In genomic region chr6:151974061-151974617, GRCh38 we compare ENCODE assay signal across 20 cellular contexts.
DNase-seq lines count a peak whose midpoint lies in the region; ATAC-seq, FAIRE-seq and TF ChIP-seq lines count a peak whose summit lies in the region.
"Had no signal": no experiment of that assay in that cellular context is flagged by ENCODE, and none has a peak within 500 bp of the region (broad histone marks: within the 10 kb centered on the region; RNA-seq: fewer than 3 reads in every experiment).

No MANE protein-coding gene starts in this region.

- no peaks in the 10 kb centered on the region for H3K36me3 Mint-ChIP-seq in activated T-helper 17 cell treated with anti-CD3 and anti-CD28 coated beads, Interleukin-2, amount 50 U/mL, for 72 hours (ENCODE audit: low read depth)
- no peaks in the 10 kb centered on the region for H3K36me3 Mint-ChIP-seq in activated CD4-positive, alpha-beta memory T cell treated with anti-CD3 and anti-CD28 coated beads for 36 hours
- H3K36me3 Mint-ChIP-seq: CD14-positive monocyte, IgD-negative memory B cell had no signal

- peak; percentile 52 for DNase-seq in DMS53 (lab: John Stamatoyannopoulos, UW)
- DNase-seq in DMS53 treated with DMSO at 0.1 percent for 48 hours (lab: John Stamatoyannopoulos, UW; ENCODE audit: unreplicated experiment): no peak
- peak; percentile 11 for DNase-seq in bronchial epithelial cell (ENCODE audit: low read depth)
- no peak for DNase-seq in left lobe of liver (ENCODE audit: low spot score)
- no peak for DNase-seq in activated CD4-positive, alpha-beta memory T cell treated with anti-CD3 and anti-CD28 coated beads for 36 hours
- DNase-seq: CD4-positive, alpha-beta memory T cell; DMS153; DND-41; EL; GM23248 had no signal

- no peaks in the 10 kb centered on the region for H3K27me3 ChIP-seq in bronchial epithelial cell (ENCODE audit: control insufficient read depth, insufficient read depth, low read length)
- H3K27me3 ChIP-seq: BLaER1 had no signal

- peaks cover 15% of the 10 kb centered on the region for H3K27me3 Mint-ChIP-seq in activated T-helper 17 cell treated with anti-CD3 and anti-CD28 coated beads, Interleukin-2, amount 50 U/mL, for 72 hours
- H3K27me3 Mint-ChIP-seq in activated CD4-positive, alpha-beta memory T cell treated with anti-CD3 and anti-CD28 coated beads for 36 hours: no peaks in the 10 kb centered on the region

- CTCF ChIA-PET in activated CD4-positive, alpha-beta memory T cell treated with anti-CD3 and anti-CD28 coated beads for 36 hours (lab: Charles Lee): no interaction called here

- H3K4me3 ChIP-seq in bronchial epithelial cell (ENCODE audit: low read depth, low read length): no peak overlapping the region
- H3K4me3 ChIP-seq: A549, BLaER1, GM23248, HAP-1 had no signal

- POLR2A ChIA-PET in activated CD4-positive, alpha-beta memory T cell treated with anti-CD3 and anti-CD28 coated beads for 36 hours (lab: Charles Lee): no interaction called here

- intact Hi-C loops in activated CD4-positive, alpha-beta memory T cell treated with anti-CD3 and anti-CD28 coated beads for 36 hours (cut with micrococcal nuclease): no loop called here

- no peaks in the 10 kb centered on the region for H3K36me3 ChIP-seq in bronchial epithelial cell (ENCODE audit: control insufficient read depth, insufficient read depth, low read length)
- H3K36me3 ChIP-seq: BLaER1, HAP-1 had no signal

- TF ChIP-seq CTCF in bronchial epithelial cell (IDR thresholded peaks at IDR 0.05; ENCODE audit: insufficient read depth, low read length, severe bottlenecking): no peak

- no peak overlapping the region for H3K27ac Mint-ChIP-seq in activated T-helper 17 cell treated with anti-CD3 and anti-CD28 coated beads, Interleukin-2, amount 50 U/mL, for 72 hours
- no peak overlapping the region for H3K27ac Mint-ChIP-seq in activated CD4-positive, alpha-beta memory T cell treated with anti-CD3 and anti-CD28 coated beads for 36 hours
- H3K27ac Mint-ChIP-seq: CD14-positive monocyte; CD4-positive, alpha-beta memory T cell; IgD-negative memory B cell had no signal

- FAIRE-seq in bronchial epithelial cell (lab: Jason Lieb, UNC): no peak
- FAIRE-seq: A549, GM12891, GM19239, HTR-8/SVneo had no signal

- ATAC-seq in left lobe of liver: peak; percentile 57
- ATAC-seq in activated T-helper 17 cell treated with anti-CD3 and anti-CD28 coated beads, Interleukin-2, amount 50 U/mL, for 72 hours (replicated peaks): no peak
- no peak for ATAC-seq in HG03097 (IDR thresholded peaks at IDR 0.05; ENCODE audit: low FRiP score, unreplicated experiment)
- ATAC-seq: A549 had no signal

- peaks cover 3% of the 10 kb centered on the region for H3K9me3 Mint-ChIP-seq in activated T-helper 17 cell treated with anti-CD3 and anti-CD28 coated beads, Interleukin-2, amount 50 U/mL, for 72 hours
- H3K9me3 Mint-ChIP-seq in activated CD4-positive, alpha-beta memory T cell treated with anti-CD3 and anti-CD28 coated beads for 36 hours: no peaks in the 10 kb centered on the region

- H3K4me1 Mint-ChIP-seq in activated T-helper 17 cell treated with anti-CD3 and anti-CD28 coated beads, Interleukin-2, amount 50 U/mL, for 72 hours: no peaks in the 10 kb centered on the region
- no peaks in the 10 kb centered on the region for H3K4me1 Mint-ChIP-seq in activated CD4-positive, alpha-beta memory T cell treated with anti-CD3 and anti-CD28 coated beads for 36 hours (ENCODE audit: low read depth)
- H3K4me1 Mint-ChIP-seq: CD4-positive, alpha-beta memory T cell; IgD-negative memory B cell had no signal

- H3K4me3 Mint-ChIP-seq in activated T-helper 17 cell treated with anti-CD3 and anti-CD28 coated beads, Interleukin-2, amount 50 U/mL, for 72 hours: no peak overlapping the region
- no peak overlapping the region for H3K4me3 Mint-ChIP-seq in activated CD4-positive, alpha-beta memory T cell treated with anti-CD3 and anti-CD28 coated beads for 36 hours
- H3K4me3 Mint-ChIP-seq: CD14-positive monocyte; CD4-positive, alpha-beta memory T cell; IgD-negative memory B cell had no signal

Comparison
In these comparisons a context has a peak if more than half of its experiments do, and no peak if none do; other contexts are left out.
1. DNase-seq: peak in DMS53 (single experiment) and bronchial epithelial cell (single experiment); none in DMS53 treated with DMSO at 0.1 percent for 48 hours (single experiment), left lobe of liver (single experiment) and activated CD4-positive, alpha-beta memory T cell treated with anti-CD3 and anti-CD28 coated beads for 36 hours (single experiment).